Comparison of ENCODE assay signal across 3 cellular contexts in genomic region chr2:17752892-17753802, GRCh38.
A peak's percentile ranks its signal among the peaks of the same experiment; 100 is the strongest.
TF ChIP-seq lines count a peak whose summit lies in the region.

No MANE protein-coding gene starts in this region.

TF ChIP-seq in A549, 52 proteins besides CTCF, POLR2A, EP300 and RAD21 (continued from another document):
- no peak for TF ChIP-seq ZFP36 (IDR thresholded peaks at IDR 0.05; ENCODE audit: borderline replicate concordance, partially characterized antibody)
- no peak for TF ChIP-seq ATOH8 (CRISPR knock-in tag; IDR thresholded peaks at IDR 0.05; ENCODE audit: low read depth)
- no peak for TF ChIP-seq MAFK (IDR thresholded peaks at IDR 0.05; ENCODE audit: partially characterized antibody)
- no peak for TF ChIP-seq NFE2L2 (conservative IDR thresholded peaks at IDR 0.05; ENCODE audit: low read length)
- TF ChIP-seq CBX8 (IDR thresholded peaks at IDR 0.05): no peak
- TF ChIP-seq ESRRA (IDR thresholded peaks at IDR 0.05; ENCODE audit: borderline replicate concordance, low read length): no peak
- TF ChIP-seq E2F6 (IDR thresholded peaks at IDR 0.05; ENCODE audit: borderline replicate concordance, low read depth): peak; percentile 42
- 0 out of 2 replicates have a peak, but pooled peaks have one; percentile 53 for TF ChIP-seq PBX3 (IDR thresholded peaks at IDR 0.05)
- peak; percentile 9; the same call in 1 of the 2 replicates for TF ChIP-seq TP53 (CRISPR knock-in tag; IDR thresholded peaks at IDR 0.05)
- TF ChIP-seq GATA3 (IDR thresholded peaks at IDR 0.05; ENCODE audit: borderline replicate concordance): no peak
- peak; percentile 76 for TF ChIP-seq PHF8 (IDR thresholded peaks at IDR 0.05; ENCODE audit: borderline replicate concordance, low read depth)
- TF ChIP-seq RARB (CRISPR knock-in tag; IDR thresholded peaks at IDR 0.05): peak; percentile 23; the same call in 1 of the 2 replicates
- no peak for TF ChIP-seq FOSB (CRISPR knock-in tag; IDR thresholded peaks at IDR 0.05)
- no peak for TF ChIP-seq CHD4 (IDR thresholded peaks at IDR 0.05; ENCODE audit: borderline replicate concordance)
- TF ChIP-seq MAZ (IDR thresholded peaks at IDR 0.05; ENCODE audit: borderline replicate concordance, low read depth, low read length): no peak

TF ChIP-seq in HEK293, 187 proteins besides CTCF, POLR2A, EP300 and RAD21 (continued from another document and continues in another):
- TF ChIP-seq KLF9 (tag by site-specific recombination; IDR thresholded peaks at IDR 0.05; ENCODE audit: low read depth): peak; percentile 9; the same call in 1 of the 2 replicates
- TF ChIP-seq HOXA7 (CRISPR knock-in tag; IDR thresholded peaks at IDR 0.05; ENCODE audit: borderline replicate concordance): no peak
- no peak for TF ChIP-seq ZNF768 (tag by site-specific recombination; IDR thresholded peaks at IDR 0.05)
- TF ChIP-seq ZNF558 (tag by site-specific recombination; IDR thresholded peaks at IDR 0.05): no peak
- peak; percentile 31 for TF ChIP-seq SP2 (tag by site-specific recombination; IDR thresholded peaks at IDR 0.05)
- TF ChIP-seq ZNF600 (tag by site-specific recombination; IDR thresholded peaks at IDR 0.05): no peak
- peak; percentile 51 for TF ChIP-seq ZBTB26 (tag by site-specific recombination; optimal IDR thresholded peaks at IDR 0.05)
- no peak for TF ChIP-seq ZNF610 (tag by site-specific recombination; IDR thresholded peaks at IDR 0.05; ENCODE audit: borderline replicate concordance)
- no peak for TF ChIP-seq ZBTB48 (tag by site-specific recombination; IDR thresholded peaks at IDR 0.05)
- no peak for TF ChIP-seq ZBTB21 (tag by site-specific recombination; IDR thresholded peaks at IDR 0.05)
- peak; percentile 43; the same call in 1 of the 2 replicates for TF ChIP-seq ZNF76 (tag by site-specific recombination; IDR thresholded peaks at IDR 0.05; ENCODE audit: borderline replicate concordance, low read depth)
- no peak for TF ChIP-seq ZNF324 (tag by site-specific recombination; IDR thresholded peaks at IDR 0.05)
- no peak for TF ChIP-seq ZNF624 (tag by site-specific recombination; IDR thresholded peaks at IDR 0.05)
- TF ChIP-seq ZNF398 (tag by site-specific recombination; IDR thresholded peaks at IDR 0.05): peak; percentile 42; the same call in 1 of the 2 replicates
- TF ChIP-seq TCF7L2 (IDR thresholded peaks at IDR 0.05; ENCODE audit: borderline replicate concordance, low read depth, low read length): no peak
- no peak for TF ChIP-seq KLF7 (tag by site-specific recombination; IDR thresholded peaks at IDR 0.05; ENCODE audit: borderline replicate concordance)
- no peak for TF ChIP-seq ZSCAN4 (tag by site-specific recombination; IDR thresholded peaks at IDR 0.05)
- TF ChIP-seq MYNN (tag by site-specific recombination; IDR thresholded peaks at IDR 0.05; ENCODE audit: borderline replicate concordance): no peak
- peak; percentile 56; the same call in 1 of the 2 replicates for TF ChIP-seq ZNF423 (tag by site-specific recombination; IDR thresholded peaks at IDR 0.05)
- no peak for TF ChIP-seq ZNF23 (tag by site-specific recombination; IDR thresholded peaks at IDR 0.05; ENCODE audit: borderline replicate concordance)
- peak; percentile 45; the same call in 1 of the 2 replicates for TF ChIP-seq KLF17 (tag by site-specific recombination; IDR thresholded peaks at IDR 0.05)
- TF ChIP-seq ZNF530 (tag by site-specific recombination; IDR thresholded peaks at IDR 0.05; ENCODE audit: low read depth): no peak
- TF ChIP-seq ZIC2 (tag by site-specific recombination; IDR thresholded peaks at IDR 0.05): peak; percentile 13; the same call in 1 of the 2 replicates
- no peak for TF ChIP-seq ZNF221 (tag by site-specific recombination; IDR thresholded peaks at IDR 0.05; ENCODE audit: borderline replicate concordance)

TF ChIP-seq in WTC11, 78 proteins besides CTCF, POLR2A, EP300 and RAD21 (continued from another document and continues in another):
- TF ChIP-seq E2F5 (CRISPR knock-in tag; IDR thresholded peaks at IDR 0.05) (peak; percentile 35; the same call in 1 of the 2 replicates), TP53 (CRISPR knock-in tag; IDR thresholded peaks at IDR 0.05) (no peak), USF1 (CRISPR knock-in tag; IDR thresholded peaks at IDR 0.05) (peak; percentile 40; the same call in 1 of the 2 replicates), FOXP4 (CRISPR knock-in tag; IDR thresholded peaks at IDR 0.05) (no peak), NFYB (CRISPR knock-in tag; conservative IDR thresholded peaks at IDR 0.05; ENCODE audit: low read depth) (no peak), ZNF219 (CRISPR knock-in tag; IDR thresholded peaks at IDR 0.05; ENCODE audit: borderline replicate concordance) (0 out of 2 replicates have a peak, but pooled peaks have one; percentile 30), CREM (CRISPR knock-in tag; IDR thresholded peaks at IDR 0.05) (no peak), IRF1 (CRISPR knock-in tag; IDR thresholded peaks at IDR 0.05) (no peak), MAX (CRISPR knock-in tag; IDR thresholded peaks at IDR 0.05) (peak; percentile 80; the same call in 1 of the 2 replicates), RORB (CRISPR knock-in tag; IDR thresholded peaks at IDR 0.05) (no peak), E2F1 (CRISPR knock-in tag; IDR thresholded peaks at IDR 0.05) (no peak), ZSCAN18 (CRISPR knock-in tag; IDR thresholded peaks at IDR 0.05) (no peak), PRRX2 (CRISPR knock-in tag; IDR thresholded peaks at IDR 0.05) (no peak), USF2 (CRISPR knock-in tag; IDR thresholded peaks at IDR 0.05) (peak; percentile 24; the same call in 1 of the 2 replicates), ZNF138 (CRISPR knock-in tag; conservative IDR thresholded peaks at IDR 0.05) (no peak), GABPB1 (CRISPR knock-in tag; IDR thresholded peaks at IDR 0.05) (no peak), ZNF512 (CRISPR knock-in tag; IDR thresholded peaks at IDR 0.05; ENCODE audit: borderline replicate concordance) (no peak), ATF1 (CRISPR knock-in tag; IDR thresholded peaks at IDR 0.05) (no peak), ZNF232 (CRISPR knock-in tag; IDR thresholded peaks at IDR 0.05) (no peak; the same call in 1 of the 2 replicates), SOX15 (CRISPR knock-in tag; IDR thresholded peaks at IDR 0.05) (no peak), IRF2 (CRISPR knock-in tag; IDR thresholded peaks at IDR 0.05; ENCODE audit: borderline replicate concordance, low read depth) (no peak), ZNF423 (CRISPR knock-in tag; IDR thresholded peaks at IDR 0.05) (no peak), ZNF263 (CRISPR knock-in tag; IDR thresholded peaks at IDR 0.05; ENCODE audit: low read depth) (no peak), RELA (CRISPR knock-in tag; IDR thresholded peaks at IDR 0.05; ENCODE audit: borderline replicate concordance) (no peak), NFE2L1 (CRISPR knock-in tag; IDR thresholded peaks at IDR 0.05) (0 out of 2 replicates have a peak, but pooled peaks have one; percentile 23), TEAD1 (CRISPR knock-in tag; IDR thresholded peaks at IDR 0.05) (peak; percentile 28; the same call in 1 of the 2 replicates), TEAD4 (CRISPR knock-in tag; IDR thresholded peaks at IDR 0.05) (no peak), TCF7 (CRISPR knock-in tag; IDR thresholded peaks at IDR 0.05; ENCODE audit: low read depth) (no peak), ZMAT4 (CRISPR knock-in tag; IDR thresholded peaks at IDR 0.05) (no peak), SP1 (CRISPR knock-in tag; conservative IDR thresholded peaks at IDR 0.05) (no peak), KAT7 (CRISPR knock-in tag; IDR thresholded peaks at IDR 0.05; ENCODE audit: borderline replicate concordance) (0 out of 2 replicates have a peak, but pooled peaks have one; percentile 78), FOXJ3 (CRISPR knock-in tag; IDR thresholded peaks at IDR 0.05; ENCODE audit: borderline replicate concordance) (no peak)
